ENCODE assay signal across 18 cellular contexts in genomic region chr7:67487316-67487715, GRCh38.
DNase-seq lines count a peak whose midpoint lies in the region; TF ChIP-seq lines count a peak whose summit lies in the region.
"Had no signal": no experiment of that assay in that cellular context is flagged by ENCODE, and none has a peak within 500 bp of the region (broad histone marks: within the 10 kb centered on the region; RNA-seq: fewer than 3 reads in every experiment).

No MANE protein-coding gene starts in this region.

- H3K4me1 ChIP-seq in neuronal stem cell (ENCODE audit: control insufficient read depth in 2 of 2, insufficient read depth in 1 of 2, low read depth in 1 of 2, low read length in 2 of 2), result peaks cover 5% of the 10 kb centered on the region in 2 donors

- H3K23ac ChIP-seq in neuronal stem cell (ENCODE audit: low read depth, low read length, poor library complexity), result no peak overlapping the region

- H4K91ac ChIP-seq in neuronal stem cell (ENCODE audit: low read depth, low read length, poor library complexity), result no peak overlapping the region

- peak overlapping the region; percentile 28 for H2BK15ac ChIP-seq in neuronal stem cell (ENCODE audit: low read length)

- H3K4ac ChIP-seq in neuronal stem cell (ENCODE audit: low read length), result no peak overlapping the region

- CTCF ChIA-PET in RWPE1 (lab: Yijun Ruan, JAX), result no interaction called here

- H3K4me2 ChIP-seq in neuronal stem cell (ENCODE audit: insufficient read depth, low read length, poor library complexity, severe bottlenecking), result no peak overlapping the region

- no peak for TF ChIP-seq CTCF in RWPE1 (conservative IDR thresholded peaks at IDR 0.05; ENCODE audit: low read depth)

- POLR2A ChIA-PET in RWPE1 (lab: Yijun Ruan, JAX; ENCODE audit: low non-redundant PET), result no interaction called here

- H3K9ac ChIP-seq in neuronal stem cell (ENCODE audit: low read depth, low read length, poor library complexity), result no peak overlapping the region

- H2AK5ac ChIP-seq in neuronal stem cell (ENCODE audit: low read depth, low read length), result no peak overlapping the region

- no peaks in the 10 kb centered on the region for H3K36me3 ChIP-seq in neuronal stem cell (replicated peaks in 1 of 2; ENCODE audit: control insufficient read depth in 2 of 2, insufficient read depth in 2 of 2, low read length in 2 of 2)
- H3K36me3 ChIP-seq: BE2C had no signal

- H2AFZ ChIP-seq in neuronal stem cell (ENCODE audit: low read length), result no peak overlapping the region

- H3K27ac ChIP-seq in neuronal stem cell (replicated peaks; ENCODE audit: low read length) (no peak overlapping the region), RWPE1 (no peak overlapping the region)

- no peak overlapping the region for H4K8ac ChIP-seq in neuronal stem cell (ENCODE audit: low read depth, low read length)

- no peaks in the 10 kb centered on the region for H3K9me3 ChIP-seq in neuronal stem cell (replicated peaks in 1 of 2; ENCODE audit: control insufficient read depth in 2 of 2, insufficient read depth in 1 of 2, low read depth in 1 of 2, low read length in 2 of 2)
- H3K9me3 ChIP-seq: BE2C had no signal

- no CpG with 5 or more reads among the region's 7 CpGs for WGBS in neuronal stem cell (ENCODE audit: extremely low coverage in 2 of 2, insufficient read length in 2 of 2, insufficient replicate concordance in 1 of 2), 2 donors

- H2BK5ac ChIP-seq in neuronal stem cell (ENCODE audit: low read length), result no peak overlapping the region

- no peak overlapping the region for H3K18ac ChIP-seq in neuronal stem cell (ENCODE audit: low read length)

- DNase-seq in DMS153 treated with DMSO at 0.1 percent for 48 hours (lab: John Stamatoyannopoulos, UW; ENCODE audit: unreplicated experiment) (peak; percentile 21), NCI-H146 (lab: John Stamatoyannopoulos, UW) (peak; percentile 43), RPMI7951 (ENCODE audit: low read depth) (peak; percentile 8), neuronal stem cell (ENCODE audit: low spot score) (no peak), mesenteric fat pad (ENCODE audit: low spot score) (no peak), NAMALWA (ENCODE audit: low spot score) (no peak), RWPE1 (ENCODE audit: low spot score) (no peak), DMS79 (lab: John Stamatoyannopoulos, UW) (no peak)
- DNase-seq: ACHN; BE2C; C1 segment of cervical spinal cord; CD4-positive, CD25-positive, alpha-beta regulatory T cell; CD8-positive, alpha-beta memory T cell; COR-L47; DMS 273 treated with DMSO at 0.1 percent for 48 hours; DMS79 treated with DMSO at 0.1 percent for 48 hours; GF-D8; H9 had no signal

- no peak overlapping the region for H3K4me3 ChIP-seq in neuronal stem cell (ENCODE audit: low read length in 2 of 2)

- no peak overlapping the region for H2BK120ac ChIP-seq in neuronal stem cell (ENCODE audit: low read depth, low read length)

- no peaks in the 10 kb centered on the region for H3K79me1 ChIP-seq in neuronal stem cell (ENCODE audit: low read depth, low read length)

- H3K14ac ChIP-seq in neuronal stem cell (ENCODE audit: low read length), result no peak overlapping the region

- H3K27me3 ChIP-seq in neuronal stem cell (ENCODE audit: control insufficient read depth in 3 of 3, insufficient read depth in 3 of 3, low read depth in 1 of 3, low read length in 3 of 3), result no peaks in the 10 kb centered on the region
- H3K27me3 ChIP-seq: BE2C had no signal

- no peak overlapping the region for H2BK12ac ChIP-seq in neuronal stem cell (ENCODE audit: low read length)

Comparison
In these comparisons a context has a peak if more than half of its experiments do, and no peak if none do; other contexts are left out.
1. DNase-seq: peak in DMS153 treated with DMSO at 0.1 percent for 48 hours (single experiment), NCI-H146 (single experiment) and RPMI7951 (single experiment); none in neuronal stem cell (single experiment), mesenteric fat pad (single experiment), NAMALWA (single experiment), RWPE1 (single experiment) and DMS79 (single experiment).